In the genomic region with DNA sequence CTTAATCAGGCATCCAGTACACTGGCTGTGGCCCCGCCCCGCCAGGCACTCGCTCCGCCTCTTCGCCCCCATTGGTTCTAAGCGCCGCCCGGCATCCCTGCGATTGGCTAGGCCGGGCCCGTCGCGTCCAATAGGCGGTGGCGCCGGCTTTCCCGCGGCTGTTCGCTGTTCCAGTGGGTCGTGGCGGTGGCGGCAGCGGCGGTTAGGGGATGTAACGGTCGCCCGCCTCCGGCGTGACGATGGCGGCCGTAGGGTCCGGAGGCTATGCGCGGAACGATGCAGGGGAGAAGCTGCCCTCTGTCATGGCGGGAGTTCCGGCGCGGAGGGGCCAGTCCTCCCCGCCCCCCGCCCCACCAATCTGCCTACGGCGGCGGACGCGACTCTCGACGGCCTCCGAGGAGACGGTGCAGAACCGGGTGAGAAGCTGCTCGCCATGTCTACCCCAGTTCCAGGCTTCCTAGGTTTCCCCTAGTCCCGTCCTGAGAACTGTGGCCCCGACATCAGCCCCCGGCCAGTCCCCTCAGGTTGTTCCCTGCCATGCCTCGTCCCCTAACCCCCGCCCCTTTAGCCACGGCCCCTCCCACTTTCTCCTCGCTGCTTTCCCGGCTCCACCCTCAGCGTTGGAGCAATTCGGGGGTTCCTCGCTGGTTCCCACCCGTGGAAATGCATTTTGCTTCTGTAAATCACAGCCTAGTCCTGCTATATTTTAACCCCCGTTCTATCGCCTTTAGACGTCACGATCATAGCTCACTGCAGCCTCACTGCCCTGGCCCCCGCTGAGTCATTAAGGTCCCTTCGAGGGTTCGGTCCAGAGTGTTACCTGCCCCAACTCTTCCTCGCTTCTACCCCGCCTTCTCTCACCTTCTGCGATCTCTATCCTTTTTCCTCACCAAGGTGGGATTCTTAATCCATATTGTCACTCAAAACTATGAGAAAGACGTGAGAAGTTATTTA, we compare ENCODE assay signal across 8 cellular contexts. TPM values are rescaled to one million over a fixed set of nuclear protein-coding genes. Genes with fewer than 3 reads are reported as not detected.
A peak's percentile ranks its signal among the peaks of the same experiment; 100 is the strongest.
DNase-seq lines count a peak whose midpoint lies in the region; ATAC-seq, FAIRE-seq and TF ChIP-seq lines count a peak whose summit lies in the region.

A gene (plus strand): TSS at position 165 of the 954 bp plus-strand sequence. CDS start 75 bp downstream, at position 240.

- H3K4me1 Mint-ChIP-seq in WTC11 = peaks cover 30% of the 10 kb centered on the region

- H3K4me1 ChIP-seq in keratinocyte (ENCODE audit: control insufficient read depth, extremely low read depth, insufficient read depth, low read length) = peaks cover 15% of the 10 kb centered on the region

- DNase-seq in AG08395 (ENCODE audit: low spot score) (peak; percentile 98), NCI-H345 (lab: John Stamatoyannopoulos, UW) (peak; percentile 99), WTC11 (ENCODE audit: low spot score) (peak; percentile 97), bronchial epithelial cell (ENCODE audit: low read depth) (no peak), keratinocyte (ENCODE audit: low read depth, low spot score) (no peak)
- peak; percentile 87 to 92 for DNase-seq in stimulated activated CD4-positive, alpha-beta T cell treated with anti-CD3 and anti-CD28 coated beads, Interleukin-1b, Interleukin-23, amount 100 ng/mL, for 1 hour (ENCODE audit: low read depth in 2 of 2)

- ATAC-seq in GM19025 (IDR thresholded peaks at IDR 0.05; ENCODE audit: low read depth, unreplicated experiment) (peak; percentile 57), HG03196 (IDR thresholded peaks at IDR 0.05; ENCODE audit: unreplicated experiment) (peak; percentile 64), WTC11 (peak; percentile 72)

- H3K27ac Mint-ChIP-seq in WTC11 = peak within 1 kb of the TSS; percentile 98

- H3K79me2 ChIP-seq in keratinocyte (ENCODE audit: control insufficient read depth, insufficient read depth, low read length) = peaks cover 11% of the 10 kb centered on the region

- H3K9me3 Mint-ChIP-seq in WTC11 = no peaks in the 10 kb centered on the region

- peak within 1 kb of the TSS; percentile 77 for H3K27ac ChIP-seq in keratinocyte (ENCODE audit: control insufficient read depth, insufficient read depth, low read length)

- TF ChIP-seq CTCF in WTC11 (IDR thresholded peaks at IDR 0.05) = no peak
- no peak for TF ChIP-seq CTCF in bronchial epithelial cell (IDR thresholded peaks at IDR 0.05; ENCODE audit: insufficient read depth, low read length, severe bottlenecking)
- no peak for TF ChIP-seq CTCF in keratinocyte (optimal IDR thresholded peaks at IDR 0.05 in 1 of 3, IDR thresholded peaks at IDR 0.05 in 1 of 3, conservative IDR thresholded peaks at IDR 0.05 in 1 of 3; ENCODE audit: extremely low read depth in 1 of 3, insufficient read depth in 2 of 3, low read length in 3 of 3)

- H3K27me3 Mint-ChIP-seq in WTC11 (ENCODE audit: low read depth) = no peaks in the 10 kb centered on the region

- no peaks in the 10 kb centered on the region for H3K36me3 ChIP-seq in bronchial epithelial cell (ENCODE audit: control insufficient read depth, insufficient read depth, low read length)
- H3K36me3 ChIP-seq in keratinocyte (ENCODE audit: control insufficient read depth in 2 of 2, extremely low read depth in 1 of 2, insufficient read depth in 2 of 2, low read length in 2 of 2) = peaks cover 2 to 10% of the 10 kb centered on the region in 2 experiments

- peaks cover 13% of the 10 kb centered on the region for H3K36me3 Mint-ChIP-seq in WTC11

- no peaks in the 10 kb centered on the region for H3K9me1 ChIP-seq in keratinocyte (ENCODE audit: control insufficient read depth, extremely low read depth, insufficient read depth, low read length)

- CTCF ChIA-PET in WTC11 (lab: Charles Lee) = interaction anchor here (0.6 to 1.6 kb wide), 12 partner anchors 18 to 461 kb away, joined by 3 to 11 read pairs (median 4); a partner anchor contains a TSS

- peaks cover 6% of the 10 kb centered on the region for H4K20me1 ChIP-seq in keratinocyte (ENCODE audit: control insufficient read depth, extremely low read depth, insufficient read depth, low read length)

- H3K27me3 ChIP-seq in bronchial epithelial cell (ENCODE audit: control insufficient read depth, insufficient read depth, low read length) (no peaks in the 10 kb centered on the region), keratinocyte (ENCODE audit: control insufficient read depth, extremely low read depth, insufficient read depth, low read length) (no peaks in the 10 kb centered on the region)

- dilution Hi-C loops in keratinocyte (cut with MboI; ENCODE audit: extremely low pct_ligation_motif_present, low sequenced_read_pairs) = no loop called here

- H3K4me2 ChIP-seq in keratinocyte (ENCODE audit: control insufficient read depth, extremely low read depth, insufficient read depth, low read depth, low read length) = peak within 1 kb of the TSS; percentile 99

- peak within 1 kb of the TSS; percentile 97 for H2AFZ ChIP-seq in keratinocyte (ENCODE audit: control insufficient read depth, low read length)

- POLR2A ChIA-PET in WTC11 (lab: Charles Lee) = interaction anchor here (0.5 to 1.7 kb wide), 5 partner anchors 13 to 60 kb away, joined by 4 to 18 read pairs (median 4); a partner anchor contains a TSS

- no peak for FAIRE-seq in bronchial epithelial cell (lab: Jason Lieb, UNC)
- no peak for FAIRE-seq in keratinocyte (lab: Jason Lieb, UNC)

- no peaks in the 10 kb centered on the region for H3K9me3 ChIP-seq in keratinocyte (ENCODE audit: control insufficient read depth, low read depth, low read length)

- peak within 1 kb of the TSS; percentile 91 for H3K4me3 Mint-ChIP-seq in WTC11

- H3K4me3 ChIP-seq in bronchial epithelial cell (ENCODE audit: low read depth, low read length) (peak within 1 kb of the TSS; percentile 61), keratinocyte (ENCODE audit: control insufficient read depth in 2 of 3, extremely low read depth in 1 of 3, insufficient read depth in 2 of 3, low read depth in 1 of 3, low read length in 3 of 3) (peak within 1 kb of the TSS; percentile 72 to 87 (median 87))

- H3K9ac ChIP-seq in keratinocyte (ENCODE audit: control insufficient read depth, extremely low read depth, insufficient read depth, low read length) = peak within 1 kb of the TSS; percentile 77

TF ChIP-seq in WTC11, 78 proteins besides CTCF, POLR2A, EP300 and RAD21 (continues in another document):
- no peak for TF ChIP-seq ZBTB21 (CRISPR knock-in tag; IDR thresholded peaks at IDR 0.05; ENCODE audit: borderline replicate concordance)
- TF ChIP-seq ATF1 (CRISPR knock-in tag; IDR thresholded peaks at IDR 0.05) = no peak
- no peak for TF ChIP-seq ZNF396 (CRISPR knock-in tag; IDR thresholded peaks at IDR 0.05; ENCODE audit: borderline replicate concordance)
- peak; percentile 93 for TF ChIP-seq MYBL2 (CRISPR knock-in tag; IDR thresholded peaks at IDR 0.05)
- TF ChIP-seq GABPB1 (CRISPR knock-in tag; IDR thresholded peaks at IDR 0.05) = peak; percentile 15; the same call in 1 of the 2 replicates
- TF ChIP-seq JAZF1 (CRISPR knock-in tag; IDR thresholded peaks at IDR 0.05) = no peak
- TF ChIP-seq HMGA2 (CRISPR knock-in tag; IDR thresholded peaks at IDR 0.05) = no peak
- no peak for TF ChIP-seq ZNF416 (CRISPR knock-in tag; IDR thresholded peaks at IDR 0.05)
- TF ChIP-seq TCF7 (CRISPR knock-in tag; IDR thresholded peaks at IDR 0.05; ENCODE audit: low read depth) = no peak
- TF ChIP-seq, protein P1, sequence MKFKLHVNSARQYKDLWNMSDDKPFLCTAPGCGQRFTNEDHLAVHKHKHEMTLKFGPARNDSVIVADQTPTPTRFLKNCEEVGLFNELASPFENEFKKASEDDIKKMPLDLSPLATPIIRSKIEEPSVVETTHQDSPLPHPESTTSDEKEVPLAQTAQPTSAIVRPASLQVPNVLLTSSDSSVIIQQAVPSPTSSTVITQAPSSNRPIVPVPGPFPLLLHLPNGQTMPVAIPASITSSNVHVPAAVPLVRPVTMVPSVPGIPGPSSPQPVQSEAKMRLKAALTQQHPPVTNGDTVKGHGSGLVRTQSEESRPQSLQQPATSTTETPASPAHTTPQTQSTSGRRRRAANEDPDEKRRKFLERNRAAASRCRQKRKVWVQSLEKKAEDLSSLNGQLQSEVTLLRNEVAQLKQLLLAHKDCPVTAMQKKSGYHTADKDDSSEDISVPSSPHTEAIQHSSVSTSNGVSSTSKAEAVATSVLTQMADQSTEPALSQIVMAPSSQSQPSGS (CRISPR knock-in tag; IDR thresholded peaks at IDR 0.05; ENCODE audit: borderline replicate concordance, low read depth) = no peak
- TF ChIP-seq, protein P2, sequence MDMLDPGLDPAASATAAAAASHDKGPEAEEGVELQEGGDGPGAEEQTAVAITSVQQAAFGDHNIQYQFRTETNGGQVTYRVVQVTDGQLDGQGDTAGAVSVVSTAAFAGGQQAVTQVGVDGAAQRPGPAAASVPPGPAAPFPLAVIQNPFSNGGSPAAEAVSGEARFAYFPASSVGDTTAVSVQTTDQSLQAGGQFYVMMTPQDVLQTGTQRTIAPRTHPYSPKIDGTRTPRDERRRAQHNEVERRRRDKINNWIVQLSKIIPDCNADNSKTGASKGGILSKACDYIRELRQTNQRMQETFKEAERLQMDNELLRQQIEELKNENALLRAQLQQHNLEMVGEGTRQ (CRISPR knock-in tag; IDR thresholded peaks at IDR 0.05) = no peak
- TF ChIP-seq, protein P3, sequence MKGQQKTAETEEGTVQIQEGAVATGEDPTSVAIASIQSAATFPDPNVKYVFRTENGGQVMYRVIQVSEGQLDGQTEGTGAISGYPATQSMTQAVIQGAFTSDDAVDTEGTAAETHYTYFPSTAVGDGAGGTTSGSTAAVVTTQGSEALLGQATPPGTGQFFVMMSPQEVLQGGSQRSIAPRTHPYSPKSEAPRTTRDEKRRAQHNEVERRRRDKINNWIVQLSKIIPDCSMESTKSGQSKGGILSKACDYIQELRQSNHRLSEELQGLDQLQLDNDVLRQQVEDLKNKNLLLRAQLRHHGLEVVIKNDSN (CRISPR knock-in tag; IDR thresholded peaks at IDR 0.05) = no peak
- no peak for TF ChIP-seq RORB (CRISPR knock-in tag; IDR thresholded peaks at IDR 0.05)
- no peak for TF ChIP-seq NR1H2 (CRISPR knock-in tag; IDR thresholded peaks at IDR 0.05)
- TF ChIP-seq JUN (CRISPR knock-in tag; IDR thresholded peaks at IDR 0.05) = no peak
- TF ChIP-seq NR3C1 (CRISPR knock-in tag; conservative IDR thresholded peaks at IDR 0.05; ENCODE audit: low read depth) = no peak
- no peak for TF ChIP-seq MXD4 (CRISPR knock-in tag; IDR thresholded peaks at IDR 0.05; ENCODE audit: borderline replicate concordance)

RNA-seq across cellular contexts. Expression of the gene that starts here (rescaled TPM):
- 30.9 to 40.0 TPM (median 30.9 TPM) in 3 replicates for total RNA-seq in WTC11 (2021)
- 0.26 TPM in 2 replicates for total RNA-seq in bronchial epithelial cell
- polyA plus RNA-seq in keratinocyte = 0.98 to 3.7 TPM (median 2.3 TPM) in 3 replicates
- 0.29 TPM for polyA plus RNA-seq in keratinocyte (2011; ENCODE audit: low read depth)
- polyA plus RNA-seq in keratinocyte (2011; cell fraction: cytosol; rRNA removed) = 0.79 and 1.3 TPM in 2 replicates
- polyA plus RNA-seq in keratinocyte (2011; cell fraction: nucleus; rRNA removed) = 3.9 and 4.4 TPM in 2 replicates
- 0.93 and 3.6 TPM in 2 replicates for polyA plus RNA-seq in keratinocyte (2012; ENCODE audit: low replicate concordance)
- polyA minus RNA-seq in keratinocyte = 1.1 to 7.2 TPM (median 3.3 TPM) in 3 replicates
- 1.3 TPM for polyA minus RNA-seq in keratinocyte (2011; cell fraction: cytosol; rRNA and poly(A)+ RNA removed)
- 1.8 and 3.1 TPM in 2 replicates for polyA minus RNA-seq in keratinocyte (2011; cell fraction: nucleus; rRNA and poly(A)+ RNA removed)

Comparison
In these comparisons a context has a peak if more than half of its experiments do, and no peak if none do; other contexts are left out.
1. RNA of the gene that starts here (total RNA-seq): 30.9 to 40.0 TPM in WTC11; 0.26 TPM in bronchial epithelial cell; every median in the first group is over 10 times any median in the second.
2. DNase-seq: peak in AG08395 (single experiment), NCI-H345 (single experiment), WTC11 (single experiment) and stimulated activated CD4-positive, alpha-beta T cell treated with anti-CD3 and anti-CD28 coated beads, Interleukin-1b, Interleukin-23, amount 100 ng/mL, for 1 hour (2 of 2); none in bronchial epithelial cell (single experiment) and keratinocyte (single experiment).
3. Peak in every context shown above with its lines, with median percentiles within 50 percentile points of each other: ATAC-seq.